In the genomic region with DNA sequence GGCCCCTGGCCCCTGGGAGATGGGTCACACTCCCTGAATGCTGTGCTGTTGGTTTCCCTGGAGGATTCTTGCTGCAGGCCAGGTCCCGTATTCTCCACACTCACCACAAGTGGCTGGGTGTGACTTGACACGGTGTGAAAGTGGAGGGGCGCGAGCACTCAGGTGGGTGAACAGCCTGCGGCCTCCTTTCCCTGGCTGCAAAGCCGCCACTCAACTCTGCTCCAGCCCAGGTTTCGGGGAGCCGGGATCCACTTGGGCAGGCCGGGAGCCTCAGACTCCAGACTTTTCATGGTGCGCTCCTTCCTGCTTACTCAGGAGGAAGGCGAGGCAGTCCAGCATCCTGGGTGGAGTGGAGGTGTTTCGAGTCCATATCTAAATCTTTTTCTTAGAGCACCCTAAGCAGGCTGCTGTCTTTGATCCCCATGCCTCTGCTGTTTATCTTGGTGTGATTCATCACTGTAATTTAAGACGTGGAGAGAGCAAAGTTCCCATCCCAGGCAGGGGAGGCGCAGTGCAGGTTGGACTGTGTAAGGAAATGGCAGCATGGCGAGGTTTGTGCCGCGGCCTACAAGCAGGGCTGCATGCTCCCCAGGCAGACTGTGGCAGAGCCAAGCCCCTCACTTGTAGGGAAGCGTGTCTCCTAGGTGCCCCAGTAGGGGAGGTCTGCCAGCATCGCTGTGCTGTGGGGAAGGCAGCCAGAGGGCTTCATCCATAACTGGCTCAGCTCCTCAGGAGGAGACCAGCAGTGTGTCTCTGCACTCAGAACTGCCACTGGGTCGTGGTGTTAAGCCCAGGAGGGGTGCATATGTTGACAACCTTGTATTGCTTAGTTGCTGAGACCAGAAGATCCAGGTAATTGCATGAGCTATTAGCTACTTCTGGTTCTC, we compare ENCODE assay signal across 1 cellular context.
TF ChIP-seq lines count a peak whose summit lies in the region.

No MANE protein-coding gene starts in this region.

TF ChIP-seq in HEK293, 187 proteins besides CTCF, POLR2A, EP300 and RAD21 (continued from another document):
- TF ChIP-seq TRIM28 (IDR thresholded peaks at IDR 0.05; ENCODE audit: borderline replicate concordance, low read length): no peak
